12 cellular contexts compared by ENCODE assay signal in genomic region chr14:74956280-74957072, GRCh38. TPM values are rescaled to one million over a fixed set of nuclear protein-coding genes. Genes with fewer than 3 reads are reported as not detected.
DNase-seq lines count a peak whose midpoint lies in the region; ATAC-seq and TF ChIP-seq lines count a peak whose summit lies in the region.
"Had no signal": no experiment of that assay in that cellular context is flagged by ENCODE, and none has a peak within 500 bp of the region (broad histone marks: within the 10 kb centered on the region; RNA-seq: fewer than 3 reads in every experiment).

No MANE protein-coding gene starts in this region.

- no peak for TF ChIP-seq CTCF in CD4-positive, alpha-beta T cell (IDR thresholded peaks at IDR 0.05)
- TF ChIP-seq CTCF in HEK293 (tag by site-specific recombination; IDR thresholded peaks at IDR 0.05): no peak
- TF ChIP-seq CTCF in nephron (IDR thresholded peaks at IDR 0.05; ENCODE audit: unreplicated experiment in 3 of 3): no peak

- no peak for DNase-seq in CD4-positive, alpha-beta T cell
- DNase-seq in ecto neural progenitor cell (ENCODE audit: low spot score) (peak; percentile 77), HK-2 (ENCODE audit: unreplicated experiment) (no peak), NCI-H187 treated with DMSO at 0.1 percent for 48 hours (lab: John Stamatoyannopoulos, UW) (no peak), middle frontal gyrus (ENCODE audit: extremely low spot score, low spot score) (no peak)
- DNase-seq: BE2C, NCI-H1105 treated with DMSO at 0.1 percent for 48 hours, NCI-H69, RPMI8226 had no signal

- no peaks in the 10 kb centered on the region for H3K9me3 Mint-ChIP-seq in CD4-positive, alpha-beta T cell
- H3K9me3 Mint-ChIP-seq in nephron: no peaks in the 10 kb centered on the region

- peak overlapping the region; percentile 14 for H3K4me3 Mint-ChIP-seq in CD4-positive, alpha-beta T cell
- H3K4me3 Mint-ChIP-seq in nephron: peak overlapping the region; percentile 74 to 85 (median 75)

- CTCF ChIA-PET in CD4-positive, alpha-beta T cell (lab: Charles Lee): no interaction called here
- CTCF ChIA-PET in HEK293 (lab: Yijun Ruan, JAX): interaction anchor here (3.0 kb wide), 1 partner anchor 11 kb away, joined by 15 read pairs; no protein-coding TSS in a partner anchor

- H3K36me3 Mint-ChIP-seq in CD4-positive, alpha-beta T cell (ENCODE audit: low read depth): no peaks in the 10 kb centered on the region
- H3K36me3 Mint-ChIP-seq in nephron (ENCODE audit: low read depth): no peaks in the 10 kb centered on the region

- ATAC-seq in CD4-positive, alpha-beta T cell (ENCODE audit: poor library complexity): no peak
- ATAC-seq in GM18873 (IDR thresholded peaks at IDR 0.05; ENCODE audit: low FRiP score, unreplicated experiment): no peak

- peaks cover 0 to 20% of the 10 kb centered on the region in 2 experiments; a peak in 1 of 3 replicates for H3K36me3 ChIP-seq in HEK293 (ENCODE audit: control insufficient read depth in 2 of 2, insufficient read depth in 1 of 2, low read length in 2 of 2)
- H3K36me3 ChIP-seq: BE2C had no signal

- peaks cover 9% of the 10 kb centered on the region for H3K27me3 Mint-ChIP-seq in CD4-positive, alpha-beta T cell
- no peaks in the 10 kb centered on the region for H3K27me3 Mint-ChIP-seq in nephron (ENCODE audit: low read depth)

- no peaks in the 10 kb centered on the region for H3K9me3 ChIP-seq in CD4-positive, alpha-beta T cell (ENCODE audit: control insufficient read depth, low read length)
- no peaks in the 10 kb centered on the region for H3K9me3 ChIP-seq in HEK293 (ENCODE audit: control insufficient read depth, insufficient read depth, low read depth, low read length)
- H3K9me3 ChIP-seq: BE2C had no signal

- H3K27ac ChIP-seq in CD4-positive, alpha-beta T cell (ENCODE audit: low read depth, low read length): no peak overlapping the region
- no peak overlapping the region for H3K27ac ChIP-seq in HEK293 (ENCODE audit: extremely low read depth, low read depth, low read length)

- H3K27ac Mint-ChIP-seq in CD4-positive, alpha-beta T cell: no peak overlapping the region
- H3K27ac Mint-ChIP-seq in nephron: peak overlapping the region; percentile 76 to 89 (median 80)

- POLR2A ChIA-PET in CD4-positive, alpha-beta T cell (lab: Charles Lee): no interaction called here
- POLR2A ChIA-PET in HEK293 (lab: Yijun Ruan, JAX): interaction anchor here (0.6 kb wide), 1 partner anchor 166 kb away, joined by 5 read pairs; no protein-coding TSS in a partner anchor

- H3K4me3 ChIP-seq in HEK293 (ENCODE audit: low read depth, low read length): no peak overlapping the region

- peaks cover 8% of the 10 kb centered on the region for H3K27me3 ChIP-seq in CD4-positive, alpha-beta T cell (ENCODE audit: control insufficient read depth, insufficient read depth, low read length)
- H3K27me3 ChIP-seq: BE2C had no signal

- intact Hi-C loops in CD4-positive, alpha-beta T cell (cut with DNase I, micrococcal nuclease): no loop called here

- H3K4me1 ChIP-seq in HEK293 (ENCODE audit: control insufficient read depth, insufficient read depth, low read length): peaks cover 17% of the 10 kb centered on the region

- H3K4me1 Mint-ChIP-seq in CD4-positive, alpha-beta T cell (ENCODE audit: low read depth): no peaks in the 10 kb centered on the region
- peaks cover 36% of the 10 kb centered on the region for H3K4me1 Mint-ChIP-seq in nephron

TF ChIP-seq in HEK293, 187 proteins besides CTCF, POLR2A, EP300 and RAD21:
- no peak for TF ChIP-seq ZNF449 (tag by site-specific recombination; IDR thresholded peaks at IDR 0.05)
- TF ChIP-seq HOXA7 (CRISPR knock-in tag; IDR thresholded peaks at IDR 0.05; ENCODE audit: borderline replicate concordance): no peak
- TF ChIP-seq ZBTB17 (tag by site-specific recombination; IDR thresholded peaks at IDR 0.05): peak; percentile 89
- TF ChIP-seq EGR2 (tag by site-specific recombination; IDR thresholded peaks at IDR 0.05; ENCODE audit: low read depth): 0 out of 2 replicates have a peak, but pooled peaks have one; percentile 23
- TF ChIP-seq ZFHX2 (tag by site-specific recombination; conservative IDR thresholded peaks at IDR 0.05): peak; percentile 49
TF ChIP-seq in HEK293: peak in this region for 3.

RNA-seq across cellular contexts. Expression of gene PGF, which starts 1.1 kb away (rescaled TPM):
- under 1 TPM in 1 of 2 experiments, not detected in 1; 0.11 TPM for total RNA-seq in CD4-positive, alpha-beta T cell

RNA-seq across cellular contexts. Expression of gene RPS6KL1, which starts 33.4 kb away (rescaled TPM):
- total RNA-seq in CD4-positive, alpha-beta T cell: 10 to 100 TPM; 12.5 to 12.7 TPM

RNA-seq across cellular contexts. Expression of gene EIF2B2, which starts 46.2 kb away (rescaled TPM):
- total RNA-seq in CD4-positive, alpha-beta T cell: 10 to 100 TPM; 21.0 to 24.2 TPM
